In the genomic region with DNA sequence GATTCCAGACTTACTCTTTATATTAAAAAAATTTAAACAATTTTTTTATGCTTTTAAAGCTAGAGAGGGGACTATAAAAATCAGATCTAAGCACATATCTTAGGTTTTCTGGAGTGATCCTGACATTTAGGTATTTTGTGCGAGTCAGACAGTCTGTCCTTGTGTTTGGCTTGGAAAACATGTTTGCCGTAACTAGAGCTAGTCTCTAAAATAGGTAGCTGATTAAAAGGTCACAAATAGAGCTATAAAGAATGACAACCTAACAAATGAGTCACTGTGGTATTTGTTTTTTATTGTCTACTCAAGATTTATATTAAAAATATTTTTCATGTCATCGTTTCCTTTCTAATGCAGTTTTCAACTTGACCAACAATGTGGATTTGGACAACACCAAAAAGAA, we compare ENCODE assay signal across 14 cellular contexts.
"Had no signal": no experiment of that assay in that cellular context is flagged by ENCODE, and none has a peak within 500 bp of the region (broad histone marks: within the 10 kb centered on the region; RNA-seq: fewer than 3 reads in every experiment).

No MANE protein-coding gene starts in this region.

- ATAC-seq: activated CD4-positive, alpha-beta T cell treated with anti-CD3 and anti-CD28 coated beads for 36 hours; gastroesophageal sphincter had no signal

- H3K9me3 ChIP-seq: adrenal gland, gastroesophageal sphincter, left ventricle myocardium inferior, ovary, stomach, uterus had no signal

- H3K27ac ChIP-seq: adrenal gland, gastroesophageal sphincter, left ventricle myocardium inferior, ovary, skin epidermis, stomach, uterus, WERI-Rb-1 had no signal

- DNase-seq: activated CD4-positive, alpha-beta T cell treated with anti-CD3 and anti-CD28 coated beads for 36 hours; activated naive CD4-positive, alpha-beta T cell treated with anti-CD3 and anti-CD28 coated beads for 36 hours; adrenal gland; left ventricle myocardium inferior; mesenchymal stem cell; ovary; stimulated activated CD4-positive, alpha-beta T cell treated with anti-CD3 and anti-CD28 coated beads, Interleukin-4, amount 100 ng/mL, for 4 hours; stomach; T-helper 9 cell; uterus; WERI-Rb-1 had no signal

- H3K4me1 ChIP-seq: adrenal gland, gastroesophageal sphincter, left ventricle myocardium inferior, stomach, uterus had no signal

- H3K27me3 ChIP-seq: adrenal gland, gastroesophageal sphincter, ovary, stomach, uterus had no signal

- FAIRE-seq: keratinocyte had no signal

- H3K36me3 ChIP-seq: adrenal gland, uterus had no signal

- H3K4me3 ChIP-seq: adrenal gland, gastroesophageal sphincter, left ventricle myocardium inferior, ovary, skin epidermis, stomach, uterus had no signal
